ENCODE assay signal across 14 cellular contexts in the genomic region with DNA sequence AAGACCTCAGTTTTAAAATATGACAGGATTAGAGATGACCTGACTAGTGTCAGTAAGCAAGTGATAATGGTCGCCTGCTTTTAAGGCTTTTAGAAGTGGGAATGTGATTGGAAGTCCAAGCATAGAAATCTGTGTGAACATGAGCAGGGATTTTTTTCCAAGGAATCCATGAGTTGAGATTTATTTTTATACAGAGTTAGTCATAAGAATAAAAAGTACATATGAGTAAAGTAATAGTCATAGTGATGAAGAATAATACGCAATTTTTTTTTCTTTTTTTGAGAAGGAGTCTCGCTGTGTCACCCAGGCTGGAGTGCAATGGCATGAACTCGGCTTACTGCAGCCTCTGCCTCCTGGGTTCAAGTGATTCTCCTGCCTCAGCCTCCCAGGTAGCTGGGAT. TPM values are rescaled to one million over a fixed set of nuclear protein-coding genes. Genes with fewer than 3 reads are reported as not detected.
DNase-seq lines count a peak whose midpoint lies in the region; ATAC-seq and TF ChIP-seq lines count a peak whose summit lies in the region.
"Had no signal": no experiment of that assay in that cellular context is flagged by ENCODE, and none has a peak within 500 bp of the region (broad histone marks: within the 10 kb centered on the region; RNA-seq: fewer than 3 reads in every experiment).

No MANE protein-coding gene starts in this region.

- H3K4me1 ChIP-seq in osteoblast (ENCODE audit: insufficient read depth, low read length) (peaks cover 28% of the 10 kb centered on the region), vagina (peaks cover 20% of the 10 kb centered on the region), mucosa of descending colon (ENCODE audit: low read depth) (peaks cover 6% of the 10 kb centered on the region)

- H3K36me3 Mint-ChIP-seq in activated CD4-positive, alpha-beta T cell treated with anti-CD3 and anti-CD28 coated beads for 36 hours (ENCODE audit: low read depth) = peaks cover 31% of the 10 kb centered on the region
- peaks cover 10% of the 10 kb centered on the region for H3K36me3 Mint-ChIP-seq in T-cell

- peak overlapping the region; percentile 81 for H3K4me2 ChIP-seq in osteoblast (ENCODE audit: insufficient read depth, low read length)
- H3K4me2 ChIP-seq: PC-9 had no signal

- H3K27me3 Mint-ChIP-seq in activated CD4-positive, alpha-beta T cell treated with anti-CD3 and anti-CD28 coated beads for 36 hours = no peaks in the 10 kb centered on the region
- no peaks in the 10 kb centered on the region for H3K27me3 Mint-ChIP-seq in T-cell

- peaks cover 35% of the 10 kb centered on the region for H3K4me1 Mint-ChIP-seq in activated CD4-positive, alpha-beta T cell treated with anti-CD3 and anti-CD28 coated beads for 36 hours
- peaks cover 32 to 38% (median 37%) of the 10 kb centered on the region in 3 donors for H3K4me1 Mint-ChIP-seq in T-cell

- peak overlapping the region; percentile 90 for H3K4me3 Mint-ChIP-seq in activated CD4-positive, alpha-beta T cell treated with anti-CD3 and anti-CD28 coated beads for 36 hours
- peak overlapping the region; percentile 87 to 99 (median 96) for H3K4me3 Mint-ChIP-seq in T-cell

- POLR2A ChIA-PET in activated CD4-positive, alpha-beta T cell treated with anti-CD3 and anti-CD28 coated beads for 36 hours (lab: Charles Lee) = interaction anchor here (0.6 to 2.3 kb wide), 3 partner anchors 28 to 472 kb away, joined by 3 to 11 read pairs (median 4); partner anchors contain the start of gene PSMC4
- POLR2A ChIA-PET in T-cell (lab: Charles Lee) = no interaction called here

- no peak for ATAC-seq in activated CD4-positive, alpha-beta T cell treated with anti-CD3 and anti-CD28 coated beads for 36 hours
- ATAC-seq in T-cell (replicated peaks in 1 of 4) = no peak
- ATAC-seq in left ventricle myocardium superior = no peak
- ATAC-seq in mucosa of descending colon = no peak
- ATAC-seq: sciatic nerve had no signal

- peaks cover 9% of the 10 kb centered on the region for H3K9me3 Mint-ChIP-seq in activated CD4-positive, alpha-beta T cell treated with anti-CD3 and anti-CD28 coated beads for 36 hours (ENCODE audit: low read depth)
- H3K9me3 Mint-ChIP-seq in T-cell = peaks cover 0 to under 1% (median 0%) of the 10 kb centered on the region in 3 donors

- no peak for TF ChIP-seq POLR2A in vagina (IDR thresholded peaks at IDR 0.05)

- H3K27ac Mint-ChIP-seq in activated CD4-positive, alpha-beta T cell treated with anti-CD3 and anti-CD28 coated beads for 36 hours = peak overlapping the region; percentile 59
- peak overlapping the region; percentile 34 to 95 for H3K27ac Mint-ChIP-seq in T-cell

- no peak for DNase-seq in activated CD4-positive, alpha-beta T cell treated with anti-CD3 and anti-CD28 coated beads for 36 hours
- no peak for DNase-seq in activated CD4-positive, alpha-beta T cell treated with anti-CD3 and anti-CD28 coated beads, Interleukin-2, amount 50 U/mL, for 1 hour
- no peak for DNase-seq in T-cell
- peak; percentile 55 for DNase-seq in epithelial cell of esophagus (ENCODE audit: low read depth)
- peak; percentile 83 for DNase-seq in osteoblast (ENCODE audit: insufficient read length, low spot score, missing footprints)
- DNase-seq in vagina (ENCODE audit: extremely low spot score in 2 of 2) = no peak
- no peak for DNase-seq in left ventricle myocardium superior
- DNase-seq in mucosa of descending colon = no peak
- DNase-seq: ACHN; central memory CD4-positive, alpha-beta T cell; NCI-H2171; PC-9 had no signal

- TF ChIP-seq CTCF in epithelial cell of esophagus (IDR thresholded peaks at IDR 0.05; ENCODE audit: insufficient read depth, low read depth, low read length, missing control alignments) (no peak), osteoblast (IDR thresholded peaks at IDR 0.05; ENCODE audit: extremely low read depth, low read depth, low read length) (no peak), vagina (IDR thresholded peaks at IDR 0.05) (no peak), mucosa of descending colon (IDR thresholded peaks at IDR 0.05) (no peak)

- no peaks in the 10 kb centered on the region for H3K36me3 ChIP-seq in osteoblast (ENCODE audit: insufficient read depth, low read length)
- no peaks in the 10 kb centered on the region for H3K36me3 ChIP-seq in vagina
- H3K36me3 ChIP-seq in mucosa of descending colon (ENCODE audit: low read depth) = no peaks in the 10 kb centered on the region
- H3K36me3 ChIP-seq: thoracic aorta had no signal

- CTCF ChIA-PET in activated CD4-positive, alpha-beta T cell treated with anti-CD3 and anti-CD28 coated beads for 36 hours (lab: Charles Lee) = no interaction called here
- CTCF ChIA-PET in T-cell (lab: Charles Lee) = no interaction called here

- H2AFZ ChIP-seq in osteoblast (ENCODE audit: low read length) = peak overlapping the region; percentile 72
- H2AFZ ChIP-seq: PC-9 had no signal

- no peaks in the 10 kb centered on the region for H3K27me3 ChIP-seq in osteoblast (ENCODE audit: insufficient read depth, low read length)
- H3K27me3 ChIP-seq in vagina = no peaks in the 10 kb centered on the region

- H3K9me3 ChIP-seq in osteoblast (ENCODE audit: low read depth, low read length) = no peaks in the 10 kb centered on the region
- H3K9me3 ChIP-seq in vagina = no peaks in the 10 kb centered on the region
- peaks cover 7% of the 10 kb centered on the region for H3K9me3 ChIP-seq in mucosa of descending colon
- H3K9me3 ChIP-seq: thoracic aorta had no signal

- H3K4me3 ChIP-seq in epithelial cell of esophagus (ENCODE audit: low read length) = no peak overlapping the region
- peak overlapping the region; percentile 33 for H3K4me3 ChIP-seq in osteoblast (ENCODE audit: insufficient read depth, low read length)
- H3K4me3 ChIP-seq in vagina = no peak overlapping the region
- H3K4me3 ChIP-seq in mucosa of descending colon = no peak overlapping the region
- H3K4me3 ChIP-seq: PC-9, thoracic aorta had no signal

- peak overlapping the region; percentile 97 for H3K27ac ChIP-seq in osteoblast (ENCODE audit: low read depth, low read length)
- H3K27ac ChIP-seq in vagina = no peak overlapping the region
- H3K27ac ChIP-seq: PC-9 had no signal

- H4K20me1 ChIP-seq in osteoblast (ENCODE audit: insufficient read depth, low read length) = no peaks in the 10 kb centered on the region

- intact Hi-C loops in activated CD4-positive, alpha-beta T cell treated with anti-CD3 and anti-CD28 coated beads for 36 hours (cut with DNase I, micrococcal nuclease) = loop anchor here in 1 of 2 experiments (1.0 to 10.0 kb wide), 2 partner anchors 58 to 446 kb away; partner anchors contain the start of genes SERTAD3 and ZNF780B
- intact Hi-C loops in vagina (cut with DNase I) = no loop called here
- intact Hi-C loops in left ventricle myocardium superior (cut with micrococcal nuclease) = no loop called here
- intact Hi-C loops in mucosa of descending colon (cut with DNase I, micrococcal nuclease) = no loop called here

- peaks cover 25% of the 10 kb centered on the region for H3K79me2 ChIP-seq in osteoblast (ENCODE audit: insufficient read depth, low read length)

RNA-seq across cellular contexts. Expression of gene ZNF546, which starts 1.7 kb away (rescaled TPM):
- total RNA-seq in activated CD4-positive, alpha-beta T cell treated with anti-CD3 and anti-CD28 coated beads for 36 hours = 1 to 10 TPM; 6.3 to 6.9 TPM
- total RNA-seq in T-cell (10 to 100 TPM in 3 of 5 donors, 1 to 10 TPM in 2; 5.9 to 18.0 (median 12.9) TPM), osteoblast (8.7 and 8.8 TPM in 2 replicates), vagina (5.2 TPM), left ventricle myocardium superior (6.9 TPM), mucosa of descending colon (10 to 100 TPM in 1 of 3 donors, 1 to 10 TPM in 2; 2.3 to 10.2 (median 2.9) TPM)

RNA-seq across cellular contexts. Expression of gene PSMC4, which starts 27.5 kb away (rescaled TPM):
- 100 to 1,000 TPM; 114 to 140 TPM for total RNA-seq in activated CD4-positive, alpha-beta T cell treated with anti-CD3 and anti-CD28 coated beads for 36 hours
- 10 to 100 TPM; 58.5 to 80.0 (median 59.6) TPM for total RNA-seq in T-cell
- total RNA-seq in osteoblast = 89.9 and 99.5 TPM in 2 replicates
- 74.9 TPM for total RNA-seq in vagina
- total RNA-seq in left ventricle myocardium superior = 69.3 TPM
- total RNA-seq in mucosa of descending colon = 10 to 100 TPM; 73.4 to 89.9 (median 77.5) TPM

RNA-seq across cellular contexts. Expression of gene ZNF780B, which starts 57.5 kb away (rescaled TPM):
- total RNA-seq in activated CD4-positive, alpha-beta T cell treated with anti-CD3 and anti-CD28 coated beads for 36 hours = 10 to 100 TPM; 17.4 to 18.8 TPM
- total RNA-seq in T-cell (10 to 100 TPM; 18.0 to 55.2 (median 49.0) TPM), osteoblast (14.5 and 17.1 TPM in 2 replicates), vagina (12.0 TPM), left ventricle myocardium superior (29.4 TPM), mucosa of descending colon (10 to 100 TPM; 16.9 to 30.9 (median 21.8) TPM)

Comparison
In these comparisons a context has a peak if more than half of its experiments do, and no peak if none do; other contexts are left out.
1. DNase-seq: peak in epithelial cell of esophagus (single experiment) and osteoblast (single experiment); none in activated CD4-positive, alpha-beta T cell treated with anti-CD3 and anti-CD28 coated beads for 36 hours (single experiment), activated CD4-positive, alpha-beta T cell treated with anti-CD3 and anti-CD28 coated beads, Interleukin-2, amount 50 U/mL, for 1 hour (single experiment), T-cell (0 of 34), vagina (0 of 2), left ventricle myocardium superior (single experiment) and mucosa of descending colon (0 of 3).